Comparison of ENCODE assay signal across 12 cellular contexts in genomic region chr1:222043444-222044292, GRCh38.
DNase-seq lines count a peak whose midpoint lies in the region; ATAC-seq and TF ChIP-seq lines count a peak whose summit lies in the region.
"Had no signal": no experiment of that assay in that cellular context is flagged by ENCODE, and none has a peak within 500 bp of the region (broad histone marks: within the 10 kb centered on the region; RNA-seq: fewer than 3 reads in every experiment).

No MANE protein-coding gene starts in this region.

- no peak overlapping the region for H3K4me3 Mint-ChIP-seq in activated CD4-positive, alpha-beta T cell treated with anti-CD3 and anti-CD28 coated beads, Interleukin-2, amount 10 ng/mL, durations not matched to agents 7 days and 5 days
- H3K4me3 Mint-ChIP-seq in WTC11: no peak overlapping the region
- H3K4me3 Mint-ChIP-seq: CD4-positive, alpha-beta T cell; stimulated activated naive CD8-positive, alpha-beta T cell treated with anti-CD3 and anti-CD28 coated beads, Interleukin-15, Interleukin-2, amounts not matched to agents 100 ng/mL and 50 ng/mL, for 24 hours had no signal

- no peak overlapping the region for H3K27ac Mint-ChIP-seq in activated CD4-positive, alpha-beta T cell treated with anti-CD3 and anti-CD28 coated beads, Interleukin-2, amount 10 ng/mL, durations not matched to agents 7 days and 5 days
- no peak overlapping the region for H3K27ac Mint-ChIP-seq in WTC11
- H3K27ac Mint-ChIP-seq: CD4-positive, alpha-beta T cell; stimulated activated naive CD8-positive, alpha-beta T cell treated with anti-CD3 and anti-CD28 coated beads, Interleukin-15, Interleukin-2, amounts not matched to agents 100 ng/mL and 50 ng/mL, for 24 hours had no signal

- intact Hi-C loops in left colon (cut with DNase I, micrococcal nuclease): no loop called here

- no peak for TF ChIP-seq CTCF in AG09319 (IDR thresholded peaks at IDR 0.05; ENCODE audit: low read depth, low read length)
- no peak for TF ChIP-seq CTCF in fibroblast of villous mesenchyme (IDR thresholded peaks at IDR 0.05; ENCODE audit: insufficient read depth, low read depth, low read length)
- no peak for TF ChIP-seq CTCF in WTC11 (IDR thresholded peaks at IDR 0.05)

- H3K27me3 Mint-ChIP-seq in activated CD4-positive, alpha-beta T cell treated with anti-CD3 and anti-CD28 coated beads, Interleukin-2, amount 10 ng/mL, durations not matched to agents 7 days and 5 days: no peaks in the 10 kb centered on the region
- H3K27me3 Mint-ChIP-seq in WTC11 (ENCODE audit: low read depth): no peaks in the 10 kb centered on the region
- H3K27me3 Mint-ChIP-seq: CD4-positive, alpha-beta T cell; stimulated activated naive CD8-positive, alpha-beta T cell treated with anti-CD3 and anti-CD28 coated beads, Interleukin-15, Interleukin-2, amounts not matched to agents 100 ng/mL and 50 ng/mL, for 24 hours had no signal

- no peaks in the 10 kb centered on the region for H3K36me3 Mint-ChIP-seq in activated CD4-positive, alpha-beta T cell treated with anti-CD3 and anti-CD28 coated beads, Interleukin-2, amount 10 ng/mL, durations not matched to agents 7 days and 5 days (ENCODE audit: low read depth)
- no peaks in the 10 kb centered on the region for H3K36me3 Mint-ChIP-seq in WTC11

- H3K9me3 Mint-ChIP-seq in activated CD4-positive, alpha-beta T cell treated with anti-CD3 and anti-CD28 coated beads, Interleukin-2, amount 10 ng/mL, durations not matched to agents 7 days and 5 days: no peaks in the 10 kb centered on the region
- H3K9me3 Mint-ChIP-seq in WTC11: no peaks in the 10 kb centered on the region
- H3K9me3 Mint-ChIP-seq: CD4-positive, alpha-beta T cell; stimulated activated naive CD8-positive, alpha-beta T cell treated with anti-CD3 and anti-CD28 coated beads, Interleukin-15, Interleukin-2, amounts not matched to agents 100 ng/mL and 50 ng/mL, for 24 hours had no signal

- CTCF ChIA-PET in activated CD4-positive, alpha-beta T cell treated with anti-CD3 and anti-CD28 coated beads, Interleukin-2, amount 10 ng/mL, durations not matched to agents 7 days and 5 days (lab: Charles Lee): interaction anchor here (0.5 kb wide), 1 partner anchor 340 kb away, joined by 3 read pairs; no protein-coding TSS in a partner anchor
- CTCF ChIA-PET in WTC11 (lab: Charles Lee): no interaction called here

- no peak overlapping the region for H3K4me3 ChIP-seq in fibroblast of villous mesenchyme (ENCODE audit: low read depth, low read length)
- H3K4me3 ChIP-seq: GM12878 had no signal

- no peaks in the 10 kb centered on the region for H3K4me1 Mint-ChIP-seq in activated CD4-positive, alpha-beta T cell treated with anti-CD3 and anti-CD28 coated beads, Interleukin-2, amount 10 ng/mL, durations not matched to agents 7 days and 5 days
- peaks cover 4% of the 10 kb centered on the region for H3K4me1 Mint-ChIP-seq in WTC11

- ATAC-seq in SK-N-SH treated with all-trans-retinoic acid at 6 μM for 48 hours (peak; percentile 84), WTC11 (no peak), left colon (no peak), HG02973 (IDR thresholded peaks at IDR 0.05; ENCODE audit: unreplicated experiment) (no peak)
- ATAC-seq: GM12878 had no signal

- DNase-seq in AG09319 (ENCODE audit: extremely low read depth, low read depth) (peak; percentile 63), fibroblast of villous mesenchyme (ENCODE audit: low read depth) (peak; percentile 99), non-pigmented ciliary epithelial cell (ENCODE audit: low read depth) (peak; percentile 59), WTC11 (ENCODE audit: low spot score) (no peak), left colon (no peak)
- no peak for DNase-seq in activated CD4-positive, alpha-beta T cell treated with anti-CD3 and anti-CD28 coated beads, Interleukin-2, amount 10 ng/mL, durations not matched to agents 7 days and 5 days
- DNase-seq: activated CD4-positive, alpha-beta T cell treated with anti-CD3 and anti-CD28 coated beads for 4 hours; CD4-positive, alpha-beta T cell had no signal

- POLR2A ChIA-PET in activated CD4-positive, alpha-beta T cell treated with anti-CD3 and anti-CD28 coated beads, Interleukin-2, amount 10 ng/mL, durations not matched to agents 7 days and 5 days (lab: Charles Lee): no interaction called here
- POLR2A ChIA-PET in WTC11 (lab: Charles Lee): no interaction called here

TF ChIP-seq in SK-N-SH treated with all-trans-retinoic acid at 6 μM for 48 hours, 23 proteins besides CTCF, POLR2A, EP300 and RAD21 (continues in another document):
- TF ChIP-seq ISL1 (CRISPR knock-in tag; IDR thresholded peaks at IDR 0.05) (peak; percentile 96), ZNF70 (CRISPR knock-in tag; IDR thresholded peaks at IDR 0.05) (peak; percentile 66; the same call in 1 of the 2 replicates), PPARA (CRISPR knock-in tag; IDR thresholded peaks at IDR 0.05; ENCODE audit: borderline replicate concordance) (no peak), ZFP30 (CRISPR knock-in tag; IDR thresholded peaks at IDR 0.05) (no peak), BACH2 (CRISPR knock-in tag; IDR thresholded peaks at IDR 0.05; ENCODE audit: borderline replicate concordance) (no peak), GLIS3 (CRISPR knock-in tag; IDR thresholded peaks at IDR 0.05) (no peak), ZNF8 (CRISPR knock-in tag; IDR thresholded peaks at IDR 0.05) (no peak; the same call in 1 of the 2 replicates), OSR1 (CRISPR knock-in tag; IDR thresholded peaks at IDR 0.05) (peak; percentile 70; the same call in 1 of the 2 replicates), SNAI2 (CRISPR knock-in tag; IDR thresholded peaks at IDR 0.05) (no peak), ARNTL (CRISPR knock-in tag; IDR thresholded peaks at IDR 0.05; ENCODE audit: borderline replicate concordance, low read depth) (no peak), TSHZ2 (CRISPR knock-in tag; IDR thresholded peaks at IDR 0.05) (peak; percentile 86)

TF ChIP-seq in WTC11, 78 proteins besides CTCF, POLR2A, EP300 and RAD21:
- TF ChIP-seq SMAD4 (CRISPR knock-in tag; IDR thresholded peaks at IDR 0.05): no peak
- no peak for TF ChIP-seq E2F5 (CRISPR knock-in tag; IDR thresholded peaks at IDR 0.05)

Comparison
In these comparisons a context has a peak if more than half of its experiments do, and no peak if none do; other contexts are left out.
1. DNase-seq: peak in AG09319 (single experiment), fibroblast of villous mesenchyme (single experiment) and non-pigmented ciliary epithelial cell (single experiment); none in activated CD4-positive, alpha-beta T cell treated with anti-CD3 and anti-CD28 coated beads, Interleukin-2, amount 10 ng/mL, durations not matched to agents 7 days and 5 days (single experiment), WTC11 (single experiment) and left colon (0 of 2).